ENCODE assay signal across 10 cellular contexts in genomic region chr11:110529043-110529442, GRCh38.
A peak's percentile ranks its signal among the peaks of the same experiment; 100 is the strongest.
DNase-seq lines count a peak whose midpoint lies in the region; ATAC-seq and TF ChIP-seq lines count a peak whose summit lies in the region.
"Had no signal": no experiment of that assay in that cellular context is flagged by ENCODE, and none has a peak within 500 bp of the region (broad histone marks: within the 10 kb centered on the region; RNA-seq: fewer than 3 reads in every experiment).

No MANE protein-coding gene starts in this region.

- H3K36me3 ChIP-seq in psoas muscle (ENCODE audit: insufficient read depth in 1 of 2, low read depth in 1 of 2): no peaks in the 10 kb centered on the region

- H3K36me3 Mint-ChIP-seq in effector memory CD8-positive, alpha-beta T cell (ENCODE audit: insufficient read depth): peaks cover 4% of the 10 kb centered on the region
- H3K36me3 Mint-ChIP-seq: CD4-positive, CD25-positive, alpha-beta regulatory T cell had no signal

- no peaks in the 10 kb centered on the region for H3K4me1 ChIP-seq in psoas muscle

- peak overlapping the region; percentile 75 to 92 for H3K27ac Mint-ChIP-seq in effector memory CD8-positive, alpha-beta T cell
- H3K27ac Mint-ChIP-seq: CD4-positive, CD25-positive, alpha-beta regulatory T cell had no signal

- peaks cover 37 to 45% of the 10 kb centered on the region in 2 donors for H3K4me1 Mint-ChIP-seq in effector memory CD8-positive, alpha-beta T cell (ENCODE audit: low read depth in 2 of 2)

- no peak overlapping the region for H3K27ac ChIP-seq in psoas muscle
- H3K27ac ChIP-seq: SK-N-MC had no signal

- peak; percentile 8 for TF ChIP-seq CTCF in psoas muscle (IDR thresholded peaks at IDR 0.05)

- peaks cover 2 to 9% of the 10 kb centered on the region in 2 donors for H3K9me3 Mint-ChIP-seq in effector memory CD8-positive, alpha-beta T cell

- ATAC-seq in effector memory CD8-positive, alpha-beta T cell (replicated peaks): no peak
- ATAC-seq in psoas muscle (no peak), HG03139 (IDR thresholded peaks at IDR 0.05; ENCODE audit: unreplicated experiment) (no peak)

- no peak overlapping the region for H3K4me3 ChIP-seq in psoas muscle
- H3K4me3 ChIP-seq: SK-N-MC had no signal

- no peak overlapping the region for H3K4me3 Mint-ChIP-seq in effector memory CD8-positive, alpha-beta T cell
- H3K4me3 Mint-ChIP-seq: CD4-positive, CD25-positive, alpha-beta regulatory T cell had no signal

- intact Hi-C loops in psoas muscle (cut with DNase I): no loop called here

- H3K27me3 Mint-ChIP-seq in effector memory CD8-positive, alpha-beta T cell: no peaks in the 10 kb centered on the region

- no peaks in the 10 kb centered on the region for H3K27me3 ChIP-seq in psoas muscle (ENCODE audit: insufficient read depth in 3 of 3, low read length in 2 of 3)

- H3K9me3 ChIP-seq in psoas muscle: no peaks in the 10 kb centered on the region

- peak; percentile 13 for DNase-seq in activated CD4-positive, alpha-beta T cell treated with anti-CD3 and anti-CD28 coated beads for 48 hours
- DNase-seq in activated CD4-positive, alpha-beta T cell treated with anti-CD3 and anti-CD28 coated beads for 4 hours: no peak
- peak; percentile 27 for DNase-seq in MV-4-11 (lab: John Stamatoyannopoulos, UW)
- DNase-seq in effector memory CD8-positive, alpha-beta T cell: no peak
- no peak for DNase-seq in psoas muscle
- no peak for DNase-seq in NCI-H1436 treated with DMSO at 0.1 percent for 48 hours (lab: John Stamatoyannopoulos, UW)
- no peak for DNase-seq in activated effector memory CD4-positive, alpha-beta T cell treated with Interleukin-2 at 50 U/mL for 16 hours

Comparison
In these comparisons a context has a peak if more than half of its experiments do, and no peak if none do; other contexts are left out.
1. DNase-seq: peak in activated CD4-positive, alpha-beta T cell treated with anti-CD3 and anti-CD28 coated beads for 48 hours (single experiment) and MV-4-11 (single experiment); none in activated CD4-positive, alpha-beta T cell treated with anti-CD3 and anti-CD28 coated beads for 4 hours (0 of 2), effector memory CD8-positive, alpha-beta T cell (0 of 3), psoas muscle (0 of 2), NCI-H1436 treated with DMSO at 0.1 percent for 48 hours (single experiment) and activated effector memory CD4-positive, alpha-beta T cell treated with Interleukin-2 at 50 U/mL for 16 hours (single experiment).